Comparison of ENCODE assay signal across 34 cellular contexts in genomic region chr3:32062950-32063582, GRCh38.
"Had no signal": no experiment of that assay in that cellular context is flagged by ENCODE, and none has a peak within 500 bp of the region (broad histone marks: within the 10 kb centered on the region; RNA-seq: fewer than 3 reads in every experiment).

No MANE protein-coding gene starts in this region.

- FAIRE-seq: astrocyte, bronchial epithelial cell, colon, endometrium, endothelial cell of umbilical vein, frontal cortex, TTC549 had no signal

- H3K4me3 Mint-ChIP-seq: activated B cell treated with CpG ODN at 0.5 μM for 24 hours; activated CD8-positive, alpha-beta T cell treated with anti-CD3 and anti-CD28 coated beads for 36 hours; activated naive CD8-positive, alpha-beta T cell; activated T-cell treated with anti-CD3 and anti-CD28 coated beads, Interleukin-2, amount 50 U/mL, for 4 hours; activated T-helper 17 cell treated with anti-CD3 and anti-CD28 coated beads, Interleukin-2, amount 50 U/mL, for 72 hours; T-helper 17 cell; T-helper 2 cell treated with Interferon-gamma antibody and Interleukin-4, amounts not matched to agents 5 μg/mL and 100 μg/mL, for 36 hours had no signal

- H3K36me3 Mint-ChIP-seq: activated naive CD8-positive, alpha-beta T cell had no signal

- H3K36me3 ChIP-seq: brain microvascular endothelial cell, esophagus squamous epithelium, WERI-Rb-1 had no signal

- H3K27ac Mint-ChIP-seq: activated B cell treated with CpG ODN at 0.5 μM for 24 hours; activated CD8-positive, alpha-beta T cell treated with anti-CD3 and anti-CD28 coated beads for 36 hours; activated naive CD8-positive, alpha-beta T cell; activated T-helper 17 cell treated with anti-CD3 and anti-CD28 coated beads, Interleukin-2, amount 50 U/mL, for 72 hours; T-helper 17 cell; T-helper 2 cell treated with Interferon-gamma antibody and Interleukin-4, amounts not matched to agents 5 μg/mL and 100 μg/mL, for 36 hours had no signal

- H3K27ac ChIP-seq: brain microvascular endothelial cell, epithelial cell of prostate, esophagus squamous epithelium, WERI-Rb-1 had no signal

- DNase-seq: activated B cell treated with CpG ODN at 0.5 μM for 24 hours; activated CD4-positive, alpha-beta T cell treated with anti-CD3 and anti-CD28 coated beads for 48 hours; activated CD4-positive, alpha-beta T cell treated with anti-CD3 and anti-CD28 coated beads, Interleukin-2, amount 50 U/mL, for 1 hour; activated CD4-positive, alpha-beta T cell treated with anti-CD3 and anti-CD28 coated beads, Interleukin-2, amount 50 U/mL, for 48 hours; activated CD8-positive, alpha-beta memory T cell treated with anti-CD3 and anti-CD28 coated beads for 24 hours; activated CD8-positive, alpha-beta T cell treated with anti-CD3 and anti-CD28 coated beads for 36 hours; activated effector memory CD4-positive, alpha-beta T cell treated with Interleukin-2 at 50 U/mL for 16 hours; activated gamma-delta T cell treated with Interleukin-2 at 50 U/mL for 16 hours; activated naive CD4-positive, alpha-beta T cell treated with anti-CD3 and anti-CD28 coated beads, Interleukin-2, amount 50 U/mL, for 16 hours; activated naive CD4-positive, alpha-beta T cell treated with Interleukin-2 at 50 U/mL for 16 hours; activated T-cell treated with anti-CD3 and anti-CD28 coated beads, Interleukin-2, amount 50 U/mL, for 4 hours; amniotic stem cell; anterior cingulate cortex; brain microvascular endothelial cell; caudate nucleus; effector CD8-positive, alpha-beta T cell; esophagus squamous epithelium; foreskin fibroblast; head of caudate nucleus; T-helper 1 cell; T-helper 17 cell; WERI-Rb-1 had no signal

- H3K4me1 Mint-ChIP-seq: activated T-helper 17 cell treated with anti-CD3 and anti-CD28 coated beads, Interleukin-2, amount 50 U/mL, for 72 hours; T-helper 17 cell had no signal

- ATAC-seq: activated CD4-positive, CD25-positive, alpha-beta regulatory T cell treated with anti-CD3 and anti-CD28 coated beads, Interleukin-2, amount 50 U/mL, for 24 hours; activated CD8-positive, alpha-beta T cell treated with anti-CD3 and anti-CD28 coated beads for 36 hours; activated T-cell treated with anti-CD3 and anti-CD28 coated beads, Interleukin-2, amount 50 U/mL, for 4 hours; activated T-helper 17 cell treated with anti-CD3 and anti-CD28 coated beads, Interleukin-2, amount 50 U/mL, for 72 hours; T-helper 17 cell had no signal

- H3K27me3 ChIP-seq: brain microvascular endothelial cell, esophagus squamous epithelium had no signal

- H3K9me3 ChIP-seq: esophagus squamous epithelium had no signal

- H3K9me3 Mint-ChIP-seq: activated B cell treated with CpG ODN at 0.5 μM for 24 hours; activated CD8-positive, alpha-beta T cell treated with anti-CD3 and anti-CD28 coated beads for 36 hours; activated T-cell treated with anti-CD3 and anti-CD28 coated beads, Interleukin-2, amount 50 U/mL, for 4 hours; activated T-helper 17 cell treated with anti-CD3 and anti-CD28 coated beads, Interleukin-2, amount 50 U/mL, for 72 hours; T-helper 2 cell treated with Interferon-gamma antibody and Interleukin-4, amounts not matched to agents 5 μg/mL and 100 μg/mL, for 36 hours had no signal

- H3K4me3 ChIP-seq: esophagus squamous epithelium had no signal

- H3K27me3 Mint-ChIP-seq: activated B cell treated with CpG ODN at 0.5 μM for 24 hours; activated CD8-positive, alpha-beta T cell treated with anti-CD3 and anti-CD28 coated beads for 36 hours; activated naive CD8-positive, alpha-beta T cell; activated T-helper 17 cell treated with anti-CD3 and anti-CD28 coated beads, Interleukin-2, amount 50 U/mL, for 72 hours; T-helper 17 cell had no signal
